Comparison of ENCODE assay signal across 18 cellular contexts in genomic region chr5:148937830-148938534, GRCh38.
A peak's percentile ranks its signal among the peaks of the same experiment; 100 is the strongest.
DNase-seq lines count a peak whose midpoint lies in the region; ATAC-seq and TF ChIP-seq lines count a peak whose summit lies in the region.
"Had no signal": no experiment of that assay in that cellular context is flagged by ENCODE, and none has a peak within 500 bp of the region (broad histone marks: within the 10 kb centered on the region; RNA-seq: fewer than 3 reads in every experiment).

No MANE protein-coding gene starts in this region.

- H3K9me3 ChIP-seq in BE2C (0 out of 2 replicates have a peak, but pooled peaks cover 3% of the 10 kb centered on the region), HEK293 (ENCODE audit: control insufficient read depth, insufficient read depth, low read depth, low read length) (no peaks in the 10 kb centered on the region), gastrocnemius medialis (no peaks in the 10 kb centered on the region), upper lobe of right lung (no peaks in the 10 kb centered on the region)
- H3K9me3 ChIP-seq: A549, Peyer's patch had no signal

- H3K27ac Mint-ChIP-seq in activated T-helper 2 cell treated with anti-CD3 and anti-CD28 coated beads, Interferon-gamma antibody, Interleukin-2, Interleukin-4, amounts not matched to agents 10 μg/mL and 5 μg/mL and 100 μg/mL, durations not matched to agents 14 hours and 24 hours and 36 hours = no peak overlapping the region
- H3K27ac Mint-ChIP-seq: B cell had no signal

- H3K27me3 Mint-ChIP-seq in activated T-helper 2 cell treated with anti-CD3 and anti-CD28 coated beads, Interferon-gamma antibody, Interleukin-2, Interleukin-4, amounts not matched to agents 10 μg/mL and 5 μg/mL and 100 μg/mL, durations not matched to agents 14 hours and 24 hours and 36 hours (ENCODE audit: low read depth) = no peaks in the 10 kb centered on the region

- H3K9me3 Mint-ChIP-seq in activated T-helper 2 cell treated with anti-CD3 and anti-CD28 coated beads, Interferon-gamma antibody, Interleukin-2, Interleukin-4, amounts not matched to agents 10 μg/mL and 5 μg/mL and 100 μg/mL, durations not matched to agents 14 hours and 24 hours and 36 hours = no peaks in the 10 kb centered on the region

- no peaks in the 10 kb centered on the region for H3K27me3 ChIP-seq in BE2C
- no peaks in the 10 kb centered on the region for H3K27me3 ChIP-seq in gastrocnemius medialis
- H3K27me3 ChIP-seq in upper lobe of right lung = no peaks in the 10 kb centered on the region
- H3K27me3 ChIP-seq: Peyer's patch had no signal

- no peaks in the 10 kb centered on the region for H3K4me1 Mint-ChIP-seq in activated T-helper 2 cell treated with anti-CD3 and anti-CD28 coated beads, Interferon-gamma antibody, Interleukin-2, Interleukin-4, amounts not matched to agents 10 μg/mL and 5 μg/mL and 100 μg/mL, durations not matched to agents 14 hours and 24 hours and 36 hours (ENCODE audit: low read depth)
- H3K4me1 Mint-ChIP-seq: B cell had no signal

- no peak for TF ChIP-seq CTCF in BE2C (IDR thresholded peaks at IDR 0.05; ENCODE audit: low read depth, low read length)
- no peak for TF ChIP-seq CTCF in HEK293 (tag by site-specific recombination; IDR thresholded peaks at IDR 0.05)
- no peak for TF ChIP-seq CTCF in gastrocnemius medialis (IDR thresholded peaks at IDR 0.05 in 4 of 5, conservative IDR thresholded peaks at IDR 0.05 in 1 of 5)
- no peak for TF ChIP-seq CTCF in upper lobe of right lung (IDR thresholded peaks at IDR 0.05)

- H3K4me3 ChIP-seq in BE2C (ENCODE audit: low read depth, low read length) (no peak overlapping the region), HEK293 (ENCODE audit: low read depth, low read length) (no peak overlapping the region), gastrocnemius medialis (no peak overlapping the region), upper lobe of right lung (no peak overlapping the region)
- H3K4me3 ChIP-seq: A549, Peyer's patch had no signal

- no peak overlapping the region for H3K4me3 Mint-ChIP-seq in activated T-helper 2 cell treated with anti-CD3 and anti-CD28 coated beads, Interferon-gamma antibody, Interleukin-2, Interleukin-4, amounts not matched to agents 10 μg/mL and 5 μg/mL and 100 μg/mL, durations not matched to agents 14 hours and 24 hours and 36 hours (ENCODE audit: low read depth)
- H3K4me3 Mint-ChIP-seq: B cell had no signal

- H3K36me3 Mint-ChIP-seq in activated T-helper 2 cell treated with anti-CD3 and anti-CD28 coated beads, Interferon-gamma antibody, Interleukin-2, Interleukin-4, amounts not matched to agents 10 μg/mL and 5 μg/mL and 100 μg/mL, durations not matched to agents 14 hours and 24 hours and 36 hours (ENCODE audit: low read depth) = no peaks in the 10 kb centered on the region

- H3K4me1 ChIP-seq in BE2C = no peaks in the 10 kb centered on the region; the same call in 1 of the 2 replicates
- no peaks in the 10 kb centered on the region for H3K4me1 ChIP-seq in HEK293 (ENCODE audit: control insufficient read depth, insufficient read depth, low read length)
- H3K4me1 ChIP-seq in gastrocnemius medialis = peaks cover 23 to 51% of the 10 kb centered on the region in 2 donors
- peaks cover 6% of the 10 kb centered on the region for H3K4me1 ChIP-seq in upper lobe of right lung
- H3K4me1 ChIP-seq: A549 had no signal

- DNase-seq in BE2C (peak; percentile 26), epithelial cell of prostate (ENCODE audit: low read depth, low spot score) (no peak), gastrocnemius medialis (no peak), SIG-M5 (lab: John Stamatoyannopoulos, UW) (no peak), upper lobe of right lung (no peak)
- no peak for DNase-seq in activated T-helper 2 cell treated with anti-CD3 and anti-CD28 coated beads, Interferon-gamma antibody, Interleukin-2, Interleukin-4, amounts not matched to agents 10 μg/mL and 5 μg/mL and 100 μg/mL, durations not matched to agents 14 hours and 24 hours and 36 hours (ENCODE audit: low spot score)
- DNase-seq: DMS79, H7, NCI-H1092 treated with DMSO at 0.1 percent for 48 hours, NCI-H1436 treated with DMSO at 0.1 percent for 48 hours, NCI-H1930, NCI-H446, NCI-H526, Peyer's patch had no signal

- POLR2A ChIA-PET in HEK293 (lab: Yijun Ruan, JAX) = no interaction called here

- TF ChIP-seq POLR2A in gastrocnemius medialis (IDR thresholded peaks at IDR 0.05) = no peak

- no peak for ATAC-seq in gastrocnemius medialis
- no peak for ATAC-seq in upper lobe of right lung
- ATAC-seq: A549, Right ventricle myocardium inferior had no signal

- intact Hi-C loops in gastrocnemius medialis (cut with DNase I; ENCODE audit: low total_unique reads) (no loop called here), upper lobe of right lung (cut with DNase I) (no loop called here)
- intact Hi-C loops in activated T-helper 2 cell treated with anti-CD3 and anti-CD28 coated beads, Interferon-gamma antibody, Interleukin-2, Interleukin-4, amounts not matched to agents 10 μg/mL and 5 μg/mL and 100 μg/mL, durations not matched to agents 14 hours and 24 hours and 36 hours (cut with micrococcal nuclease) = no loop called here

- H3K36me3 ChIP-seq in BE2C = no peaks in the 10 kb centered on the region
- no peaks in the 10 kb centered on the region for H3K36me3 ChIP-seq in HEK293 (ENCODE audit: control insufficient read depth in 2 of 2, insufficient read depth in 1 of 2, low read length in 2 of 2)
- no peaks in the 10 kb centered on the region for H3K36me3 ChIP-seq in gastrocnemius medialis
- H3K36me3 ChIP-seq in upper lobe of right lung = no peaks in the 10 kb centered on the region
- H3K36me3 ChIP-seq: Peyer's patch had no signal

- in situ Hi-C loops in gastrocnemius medialis (cut with MboI; ENCODE audit: low sequenced_read_pairs in 4 of 4) = no loop called here

- H3K27ac ChIP-seq in HEK293 (ENCODE audit: extremely low read depth, low read depth, low read length) (no peak overlapping the region), epithelial cell of prostate (peak overlapping the region; percentile 13), gastrocnemius medialis (peak overlapping the region in 3 of 4 donors; percentile 52 to 76 (median 66)), upper lobe of right lung (no peak overlapping the region)
- H3K27ac ChIP-seq: A549, Peyer's patch had no signal

- CTCF ChIA-PET in HEK293 (lab: Yijun Ruan, JAX) = interaction anchor here (0.6 to 3.0 kb wide), 5 partner anchors 11 to 197 kb away, joined by 3 to 13 read pairs (median 3); no protein-coding TSS in a partner anchor

TF ChIP-seq in HEK293, 187 proteins besides CTCF, POLR2A, EP300 and RAD21:
- TF ChIP-seq ZSCAN16 (tag by site-specific recombination; IDR thresholded peaks at IDR 0.05) = no peak
- TF ChIP-seq ZNF596 (tag by site-specific recombination; IDR thresholded peaks at IDR 0.05) = peak; percentile 90
- TF ChIP-seq OVOL3 (tag by site-specific recombination; IDR thresholded peaks at IDR 0.05) = no peak
TF ChIP-seq in HEK293: peak in this region for 1.

Comparison
In these comparisons a context has a peak if more than half of its experiments do, and no peak if none do; other contexts are left out.
1. H3K27ac ChIP-seq: peak in epithelial cell of prostate (single experiment) and gastrocnemius medialis (3 of 4); none in HEK293 (single experiment) and upper lobe of right lung (single experiment).